ENCODE assay signal across 8 cellular contexts in genomic region chr10:73785221-73785720, GRCh38. TPM values are rescaled to one million over a fixed set of nuclear protein-coding genes. Genes with fewer than 3 reads are reported as not detected.
DNase-seq lines count a peak whose midpoint lies in the region; ATAC-seq and TF ChIP-seq lines count a peak whose summit lies in the region.

ZSWIM8 (plus strand) TSS chr10:73785606; CDS start chr10:73785879, 273 bp downstream.

- H3K36me3 ChIP-seq in left ventricle myocardium inferior = peaks cover 14% of the 10 kb centered on the region

- peaks cover 79% of the 10 kb centered on the region for H3K4me1 ChIP-seq in left ventricle myocardium inferior

- H3K4me3 ChIP-seq in left ventricle myocardium inferior = peak within 1 kb of the TSS; percentile 93

- H3K9me3 Mint-ChIP-seq in progenitor cell of endocrine pancreas (ENCODE audit: low read depth) = no peaks in the 10 kb centered on the region

- H3K27me3 ChIP-seq in left ventricle myocardium inferior (ENCODE audit: low read depth) = no peaks in the 10 kb centered on the region

- ATAC-seq in GM18498 (IDR thresholded peaks at IDR 0.05; ENCODE audit: unreplicated experiment) = peak; percentile 77
- peak; percentile 84 for ATAC-seq in HG02938 (IDR thresholded peaks at IDR 0.05; ENCODE audit: unreplicated experiment)

- H3K27ac ChIP-seq in angular gyrus (ENCODE audit: low read depth, low read length) = peak within 1 kb of the TSS; percentile 95
- H3K27ac ChIP-seq in left ventricle myocardium inferior (replicated peaks) = peak within 1 kb of the TSS; percentile 95

- H3K27ac Mint-ChIP-seq in progenitor cell of endocrine pancreas = peak within 1 kb of the TSS; percentile 99

- peak; percentile 20 for TF ChIP-seq CTCF in left ventricle myocardium inferior (IDR thresholded peaks at IDR 0.05; ENCODE audit: borderline replicate concordance)
- TF ChIP-seq CTCF in progenitor cell of endocrine pancreas (IDR thresholded peaks at IDR 0.05; ENCODE audit: unreplicated experiment) = no peak

- intact Hi-C loops in left ventricle myocardium inferior (cut with micrococcal nuclease) = no loop called here

- peak; percentile 43 to 45 for DNase-seq in NCI-H187 (lab: John Stamatoyannopoulos, UW)
- DNase-seq in T-helper 2 cell = peak; percentile 71 to 96 (median 81)
- DNase-seq in left ventricle myocardium inferior = peak; percentile 87
- DNase-seq in progenitor cell of endocrine pancreas (ENCODE audit: low spot score, unreplicated experiment) = peak; percentile 53
- peak; percentile 92 for DNase-seq in ureter (ENCODE audit: low spot score)

- H3K27me3 Mint-ChIP-seq in progenitor cell of endocrine pancreas = no peaks in the 10 kb centered on the region

- peaks cover 6% of the 10 kb centered on the region for H3K36me3 Mint-ChIP-seq in progenitor cell of endocrine pancreas (ENCODE audit: insufficient read depth)

- no peaks in the 10 kb centered on the region for H3K9me3 ChIP-seq in left ventricle myocardium inferior (replicated peaks)

- peak within 1 kb of the TSS; percentile 100 for H3K4me3 Mint-ChIP-seq in progenitor cell of endocrine pancreas (ENCODE audit: low read depth)

- peaks cover 38% of the 10 kb centered on the region for H3K4me1 Mint-ChIP-seq in progenitor cell of endocrine pancreas (ENCODE audit: low read depth)

RNA-seq across cellular contexts. Expression of gene ZSWIM8, which starts in this region (rescaled TPM):
- total RNA-seq in left ventricle myocardium inferior (46.2 TPM), progenitor cell of endocrine pancreas (122 and 144 TPM in 2 replicates), ureter (129 TPM)

Comparison
In these comparisons a context has a peak if more than half of its experiments do, and no peak if none do; other contexts are left out.
1. Peak in every context shown above with its lines: DNase-seq, ATAC-seq, H3K4me3 ChIP-seq and H3K27ac ChIP-seq.